ENCODE assay signal across 9 cellular contexts in genomic region chr2:186544255-186544675, GRCh38. TPM values are rescaled to one million over a fixed set of nuclear protein-coding genes. Genes with fewer than 3 reads are reported as not detected.
A peak's percentile ranks its signal among the peaks of the same experiment; 100 is the strongest.
DNase-seq lines count a peak whose midpoint lies in the region; ATAC-seq, FAIRE-seq and TF ChIP-seq lines count a peak whose summit lies in the region.
"Had no signal": no experiment of that assay in that cellular context is flagged by ENCODE, and none has a peak within 500 bp of the region (broad histone marks: within the 10 kb centered on the region; RNA-seq: fewer than 3 reads in every experiment).

No MANE protein-coding gene starts in this region.

- peaks cover 4% of the 10 kb centered on the region for H3K27me3 Mint-ChIP-seq in activated CD4-positive, alpha-beta memory T cell treated with anti-CD3 and anti-CD28 coated beads for 36 hours

- peak overlapping the region; percentile 17 for H3K4me3 ChIP-seq in SJCRH30
- H3K4me3 ChIP-seq in fibroblast of mammary gland (ENCODE audit: control insufficient read depth, low read depth, low read length): peak overlapping the region; percentile 11
- H3K4me3 ChIP-seq in prostate gland: no peak overlapping the region

- H3K4me3 Mint-ChIP-seq in activated CD4-positive, alpha-beta memory T cell treated with anti-CD3 and anti-CD28 coated beads for 36 hours: no peak overlapping the region

- no peak for TF ChIP-seq CTCF in fibroblast of mammary gland (conservative IDR thresholded peaks at IDR 0.05; ENCODE audit: control insufficient read depth, insufficient read depth, low read depth, low read length)
- no peak for TF ChIP-seq CTCF in prostate gland (IDR thresholded peaks at IDR 0.05)

- peak; percentile 100 for FAIRE-seq in G401.6 (lab: Jason Lieb, UNC)

- H3K4me1 ChIP-seq in SJCRH30: peaks cover 37% of the 10 kb centered on the region
- H3K4me1 ChIP-seq in prostate gland (replicated peaks): no peaks in the 10 kb centered on the region

- no peaks in the 10 kb centered on the region for H3K27me3 ChIP-seq in SJCRH30
- H3K27me3 ChIP-seq in prostate gland (replicated peaks; ENCODE audit: insufficient read depth): no peaks in the 10 kb centered on the region

- no peak for TF ChIP-seq POLR2A in prostate gland (IDR thresholded peaks at IDR 0.05)

- H3K9me3 ChIP-seq in SJCRH30 (replicated peaks): no peaks in the 10 kb centered on the region
- H3K9me3 ChIP-seq in prostate gland: no peaks in the 10 kb centered on the region

- no peaks in the 10 kb centered on the region for H3K36me3 Mint-ChIP-seq in activated CD4-positive, alpha-beta memory T cell treated with anti-CD3 and anti-CD28 coated beads for 36 hours

- POLR2A ChIA-PET in activated CD4-positive, alpha-beta memory T cell treated with anti-CD3 and anti-CD28 coated beads for 36 hours (lab: Charles Lee): no interaction called here

- no peak overlapping the region for H3K27ac Mint-ChIP-seq in activated CD4-positive, alpha-beta memory T cell treated with anti-CD3 and anti-CD28 coated beads for 36 hours

- H3K4me1 Mint-ChIP-seq in activated CD4-positive, alpha-beta memory T cell treated with anti-CD3 and anti-CD28 coated beads for 36 hours (ENCODE audit: low read depth): no peaks in the 10 kb centered on the region

- DNase-seq in SJCRH30 (peak; percentile 65 to 89), fibroblast of mammary gland (ENCODE audit: low read depth) (peak; percentile 87), prostate gland (ENCODE audit: low spot score) (peak; percentile 10), SIG-M5 (lab: John Stamatoyannopoulos, UW) (no peak)
- no peak for DNase-seq in activated CD4-positive, alpha-beta memory T cell treated with anti-CD3 and anti-CD28 coated beads for 36 hours
- DNase-seq in activated CD8-positive, alpha-beta memory T cell treated with anti-CD3 and anti-CD28 coated beads for 24 hours: no peak
- DNase-seq: NCI-H187 had no signal

- CTCF ChIA-PET in activated CD4-positive, alpha-beta memory T cell treated with anti-CD3 and anti-CD28 coated beads for 36 hours (lab: Charles Lee): no interaction called here

- H3K36me3 ChIP-seq in SJCRH30 (no peaks in the 10 kb centered on the region), prostate gland (no peaks in the 10 kb centered on the region)

- intact Hi-C loops in prostate gland (cut with DNase I): no loop called here
- intact Hi-C loops in activated CD4-positive, alpha-beta memory T cell treated with anti-CD3 and anti-CD28 coated beads for 36 hours (cut with micrococcal nuclease): no loop called here

- WGBS in prostate gland: 22% methylated on average over 1 of the region's 1 CpG

- no peak for ATAC-seq in HG02840 (IDR thresholded peaks at IDR 0.05; ENCODE audit: low FRiP score, unreplicated experiment)

- no peaks in the 10 kb centered on the region for H3K9me3 Mint-ChIP-seq in activated CD4-positive, alpha-beta memory T cell treated with anti-CD3 and anti-CD28 coated beads for 36 hours

- H3K27ac ChIP-seq in SJCRH30 (peak overlapping the region; percentile 85), prostate gland (peak overlapping the region; percentile 54 to 62)

RNA-seq across cellular contexts. Expression of gene ITGAV, which starts 45.6 kb away (rescaled TPM):
- total RNA-seq in SJCRH30 (2014; rRNA removed; shearing (Covaris generic)): 204 and 220 TPM in 2 replicates
- total RNA-seq in prostate gland: 10 to 100 TPM; 47.0 to 84.8 TPM
- total RNA-seq in activated CD4-positive, alpha-beta memory T cell treated with anti-CD3 and anti-CD28 coated beads for 36 hours: 1 to 10 TPM; 8.9 to 9.9 TPM

RNA-seq across cellular contexts. Expression of gene ZC3H15, which starts 58.2 kb away (rescaled TPM):
- 303 and 335 TPM in 2 replicates for total RNA-seq in SJCRH30 (2014; rRNA removed; shearing (Covaris generic))
- 10 to 100 TPM; 44.6 to 45.3 TPM for total RNA-seq in prostate gland
- total RNA-seq in activated CD4-positive, alpha-beta memory T cell treated with anti-CD3 and anti-CD28 coated beads for 36 hours: 10 to 100 TPM; 82.5 to 87.1 TPM

Comparison
In these comparisons a context has a peak if more than half of its experiments do, and no peak if none do; other contexts are left out.
1. DNase-seq: peak in SJCRH30 (2 of 2), fibroblast of mammary gland (single experiment) and prostate gland (single experiment); none in activated CD4-positive, alpha-beta memory T cell treated with anti-CD3 and anti-CD28 coated beads for 36 hours (single experiment), activated CD8-positive, alpha-beta memory T cell treated with anti-CD3 and anti-CD28 coated beads for 24 hours (single experiment) and SIG-M5 (single experiment).
2. H3K4me3 ChIP-seq: peak in SJCRH30 (single experiment) and fibroblast of mammary gland (single experiment); none in prostate gland (0 of 2).
3. RNA of gene ITGAV, which starts 45.6 kb away (total RNA-seq): 204 to 220 TPM in SJCRH30 and 47.0 to 84.8 TPM in prostate gland; 8.9 to 9.9 TPM in activated CD4-positive, alpha-beta memory T cell treated with anti-CD3 and anti-CD28 coated beads for 36 hours; every median in the first group is over 4 times any median in the second.